ENCODE assay signal across 1 cellular context in the genomic region with DNA sequence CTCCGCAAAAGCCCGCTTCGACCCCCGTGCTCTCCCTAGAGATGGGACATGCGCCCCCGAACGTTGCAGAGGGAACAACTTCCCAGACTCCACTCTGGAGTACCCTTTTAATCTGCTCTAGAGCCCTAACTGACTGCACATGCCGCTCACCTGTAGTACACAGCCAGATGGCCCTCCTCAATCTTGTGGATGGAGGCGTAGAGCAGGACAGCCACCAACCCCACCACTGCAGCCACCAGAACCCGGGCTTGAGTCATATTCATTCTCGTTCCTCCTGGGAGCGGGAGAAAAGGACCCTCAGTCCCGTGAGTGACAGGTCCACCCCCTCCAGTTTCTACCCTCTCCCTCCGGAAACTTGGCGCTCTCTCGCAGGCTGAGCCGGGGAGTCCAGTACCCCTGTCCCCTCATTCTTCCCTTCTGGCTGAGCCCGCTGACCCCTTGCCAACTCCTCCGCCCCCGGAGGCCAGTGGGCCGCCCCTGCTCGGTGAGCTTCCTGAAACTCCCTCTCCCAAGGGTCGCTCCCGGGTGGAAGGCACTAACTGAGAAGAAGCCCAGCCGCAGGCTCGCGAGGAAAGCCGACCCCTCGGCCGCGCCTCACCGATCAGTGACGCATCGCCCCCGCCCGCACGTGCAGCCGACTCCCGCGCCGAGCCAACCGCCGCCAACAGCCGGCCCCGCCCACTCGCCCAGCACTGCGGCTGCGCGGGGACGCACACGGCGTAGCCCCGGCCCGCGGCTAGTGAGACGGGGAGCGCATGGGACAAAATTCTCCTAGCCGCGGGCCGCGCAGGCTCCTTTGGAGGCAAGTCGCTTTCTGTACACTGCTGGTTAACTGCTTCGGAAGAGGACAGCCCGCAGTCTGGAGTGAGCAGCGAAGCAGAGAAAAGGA.
TF ChIP-seq lines count a peak whose summit lies in the region.

A gene (minus strand): TSS at position 666 of the 889 bp plus-strand sequence. CDS start 403 bp downstream, at position 263.

TF ChIP-seq in WTC11, 78 proteins besides CTCF, POLR2A, EP300 and RAD21 (continued from another document):
- TF ChIP-seq, protein P1, sequence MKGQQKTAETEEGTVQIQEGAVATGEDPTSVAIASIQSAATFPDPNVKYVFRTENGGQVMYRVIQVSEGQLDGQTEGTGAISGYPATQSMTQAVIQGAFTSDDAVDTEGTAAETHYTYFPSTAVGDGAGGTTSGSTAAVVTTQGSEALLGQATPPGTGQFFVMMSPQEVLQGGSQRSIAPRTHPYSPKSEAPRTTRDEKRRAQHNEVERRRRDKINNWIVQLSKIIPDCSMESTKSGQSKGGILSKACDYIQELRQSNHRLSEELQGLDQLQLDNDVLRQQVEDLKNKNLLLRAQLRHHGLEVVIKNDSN (CRISPR knock-in tag; IDR thresholded peaks at IDR 0.05): peak; percentile 65; the same call in 1 of the 2 replicates
- TF ChIP-seq TCF7 (CRISPR knock-in tag; IDR thresholded peaks at IDR 0.05; ENCODE audit: low read depth): 0 out of 2 replicates have a peak, but pooled peaks have one; percentile 1
- TF ChIP-seq RORB (CRISPR knock-in tag; IDR thresholded peaks at IDR 0.05): no peak
- TF ChIP-seq, protein P2, sequence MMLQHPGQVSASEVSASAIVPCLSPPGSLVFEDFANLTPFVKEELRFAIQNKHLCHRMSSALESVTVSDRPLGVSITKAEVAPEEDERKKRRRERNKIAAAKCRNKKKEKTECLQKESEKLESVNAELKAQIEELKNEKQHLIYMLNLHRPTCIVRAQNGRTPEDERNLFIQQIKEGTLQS (CRISPR knock-in tag; conservative IDR thresholded peaks at IDR 0.05): no peak
- TF ChIP-seq CREB1 (CRISPR knock-in tag; IDR thresholded peaks at IDR 0.05): no peak
- TF ChIP-seq EMX1 (CRISPR knock-in tag; IDR thresholded peaks at IDR 0.05): no peak
- TF ChIP-seq, protein P3, sequence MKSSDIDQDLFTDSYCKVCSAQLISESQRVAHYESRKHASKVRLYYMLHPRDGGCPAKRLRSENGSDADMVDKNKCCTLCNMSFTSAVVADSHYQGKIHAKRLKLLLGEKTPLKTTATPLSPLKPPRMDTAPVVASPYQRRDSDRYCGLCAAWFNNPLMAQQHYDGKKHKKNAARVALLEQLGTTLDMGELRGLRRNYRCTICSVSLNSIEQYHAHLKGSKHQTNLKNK (CRISPR knock-in tag; IDR thresholded peaks at IDR 0.05): no peak
- peak; percentile 91 for TF ChIP-seq NFE2L1 (CRISPR knock-in tag; IDR thresholded peaks at IDR 0.05)
- TF ChIP-seq, protein P4, sequence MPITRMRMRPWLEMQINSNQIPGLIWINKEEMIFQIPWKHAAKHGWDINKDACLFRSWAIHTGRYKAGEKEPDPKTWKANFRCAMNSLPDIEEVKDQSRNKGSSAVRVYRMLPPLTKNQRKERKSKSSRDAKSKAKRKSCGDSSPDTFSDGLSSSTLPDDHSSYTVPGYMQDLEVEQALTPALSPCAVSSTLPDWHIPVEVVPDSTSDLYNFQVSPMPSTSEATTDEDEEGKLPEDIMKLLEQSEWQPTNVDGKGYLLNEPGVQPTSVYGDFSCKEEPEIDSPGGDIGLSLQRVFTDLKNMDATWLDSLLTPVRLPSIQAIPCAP (CRISPR knock-in tag; IDR thresholded peaks at IDR 0.05): peak; percentile 75
- TF ChIP-seq ZNF416 (CRISPR knock-in tag; IDR thresholded peaks at IDR 0.05): no peak
- peak; percentile 81 for TF ChIP-seq GABPB1 (CRISPR knock-in tag; IDR thresholded peaks at IDR 0.05)
